12 cellular contexts compared by ENCODE assay signal in the genomic region with DNA sequence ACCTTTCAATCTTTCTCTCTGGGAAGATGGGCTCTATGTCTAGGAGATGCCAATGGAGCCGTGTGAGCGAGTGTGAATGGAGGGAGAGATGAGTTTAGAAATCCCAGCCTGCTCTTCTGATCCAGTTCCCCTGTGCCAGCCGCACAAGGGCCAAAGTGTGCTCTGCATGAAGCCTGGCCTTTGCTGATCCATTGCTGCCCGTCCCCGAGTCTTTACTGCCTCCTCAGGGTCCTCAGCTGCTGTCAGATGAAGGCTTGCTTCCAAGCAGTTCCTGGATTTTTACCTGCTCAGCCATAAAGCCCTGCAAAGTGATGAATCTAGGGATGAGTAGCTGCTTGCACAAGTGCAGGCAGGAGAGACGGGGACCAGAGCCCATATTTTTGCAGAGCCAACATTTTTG.
DNase-seq lines count a peak whose midpoint lies in the region; ATAC-seq and TF ChIP-seq lines count a peak whose summit lies in the region.
"Had no signal": no experiment of that assay in that cellular context is flagged by ENCODE, and none has a peak within 500 bp of the region (broad histone marks: within the 10 kb centered on the region; RNA-seq: fewer than 3 reads in every experiment).

No MANE protein-coding gene starts in this region.

- peaks cover 91 to 100% (median 98%) of the 10 kb centered on the region in 11 experiments for H4K20me1 ChIP-seq in BLaER1 treated with 17β-estradiol and CSF1 and Interleukin-3, amounts not matched to agents 10 nM and 100 nM

- H2AFZ ChIP-seq in parathyroid adenoma = no peak overlapping the region

- peaks cover 0 to 3% (median 0%) of the 10 kb centered on the region in 3 donors for H3K36me3 Mint-ChIP-seq in immature natural killer cell

- H3K27me3 ChIP-seq in BLaER1 treated with 17β-estradiol and CSF1 and Interleukin-3, amounts not matched to agents 10 nM and 100 nM = no peaks in the 10 kb centered on the region
- no peaks in the 10 kb centered on the region for H3K27me3 ChIP-seq in Peyer's patch
- H3K27me3 ChIP-seq in heart right ventricle = no peaks in the 10 kb centered on the region
- no peaks in the 10 kb centered on the region for H3K27me3 ChIP-seq in parathyroid adenoma (ENCODE audit: control insufficient read depth, insufficient read depth, low read length)

- H3K9me3 Mint-ChIP-seq in immature natural killer cell = no peaks in the 10 kb centered on the region

- peaks cover 0 to 3% (median 1%) of the 10 kb centered on the region in 3 donors for H3K27me3 Mint-ChIP-seq in immature natural killer cell (ENCODE audit: low read depth in 3 of 3)

- DNase-seq in Peyer's patch = no peak
- no peak for DNase-seq in heart right ventricle
- no peak for DNase-seq in stimulated activated CD4-positive, alpha-beta T cell treated with anti-CD3 and anti-CD28 coated beads, Interleukin-4, amount 100 ng/mL, for 4 hours
- DNase-seq in immature natural killer cell = no peak
- DNase-seq: AML-193, NCI-H1048, NCI-H526 treated with DMSO at 0.1 percent for 48 hours had no signal

- no peak overlapping the region for H3K27ac ChIP-seq in BLaER1 treated with 17β-estradiol and CSF1 and Interleukin-3, amounts not matched to agents 10 nM and 100 nM
- H3K27ac ChIP-seq in Peyer's patch = peak overlapping the region; percentile 43 to 78 (median 60)
- peak overlapping the region; percentile 11 to 91 (median 58) for H3K27ac ChIP-seq in heart right ventricle
- peak overlapping the region; percentile 59 for H3K27ac ChIP-seq in parathyroid adenoma
- H3K27ac ChIP-seq: SK-N-MC had no signal

- intact Hi-C loops in heart right ventricle (cut with DNase I) = loop anchor here in 2 of 10 donors (5.0 to 10.0 kb wide), 2 partner anchors 37 to 210 kb away; no protein-coding TSS in a partner anchor

- peak overlapping the region; percentile 12 to 99 (median 46); a peak in 20 of 22 replicates for H3K4me2 ChIP-seq in BLaER1 treated with 17β-estradiol and CSF1 and Interleukin-3, amounts not matched to agents 10 nM and 100 nM
- H3K4me2 ChIP-seq in parathyroid adenoma (ENCODE audit: low read length) = peak overlapping the region; percentile 33

- H3K4me3 Mint-ChIP-seq in immature natural killer cell = no peak overlapping the region

- no peak for TF ChIP-seq POLR2A in Peyer's patch (IDR thresholded peaks at IDR 0.05)

- no peak overlapping the region for H3K4me3 ChIP-seq in BLaER1 treated with 17β-estradiol and CSF1 and Interleukin-3, amounts not matched to agents 10 nM and 100 nM
- H3K4me3 ChIP-seq in Peyer's patch (no peak overlapping the region), heart right ventricle (no peak overlapping the region), parathyroid adenoma (ENCODE audit: low read depth, low read length) (no peak overlapping the region)
- H3K4me3 ChIP-seq: SK-N-MC had no signal

- 27 to 47% methylated on average over 6 of the region's 6 CpGs for WGBS in heart right ventricle, 2 donors

- peaks cover 34 to 89% (median 68%) of the 10 kb centered on the region in 11 experiments; a peak in 21 of 22 replicates for H3K36me3 ChIP-seq in BLaER1 treated with 17β-estradiol and CSF1 and Interleukin-3, amounts not matched to agents 10 nM and 100 nM
- H3K36me3 ChIP-seq in Peyer's patch (peaks cover 0 to under 1% (median 0%) of the 10 kb centered on the region in 3 donors), heart right ventricle (peaks cover 0 to 28% (median 8%) of the 10 kb centered on the region in 9 donors), parathyroid adenoma (ENCODE audit: control insufficient read depth, insufficient read depth, low read length) (no peaks in the 10 kb centered on the region)

- ATAC-seq in heart right ventricle (no peak), GM21825 (IDR thresholded peaks at IDR 0.05; ENCODE audit: unreplicated experiment) (no peak), HG02840 (IDR thresholded peaks at IDR 0.05; ENCODE audit: low FRiP score, unreplicated experiment) (no peak)

- no peaks in the 10 kb centered on the region for H3K9me3 ChIP-seq in BLaER1 treated with 17β-estradiol and CSF1 and Interleukin-3, amounts not matched to agents 10 nM and 100 nM (replicated peaks in 1 of 11)
- no peaks in the 10 kb centered on the region for H3K9me3 ChIP-seq in Peyer's patch
- H3K9me3 ChIP-seq in heart right ventricle = no peaks in the 10 kb centered on the region
- no peaks in the 10 kb centered on the region for H3K9me3 ChIP-seq in parathyroid adenoma (ENCODE audit: control insufficient read depth, low read length)

- no peak overlapping the region for H3K9ac ChIP-seq in BLaER1 treated with 17β-estradiol and CSF1 and Interleukin-3, amounts not matched to agents 10 nM and 100 nM
- no peak overlapping the region for H3K9ac ChIP-seq in parathyroid adenoma

- H3K79me2 ChIP-seq in parathyroid adenoma = peaks cover 2% of the 10 kb centered on the region

- peaks cover 10 to 13% of the 10 kb centered on the region in 2 donors for H3K4me1 Mint-ChIP-seq in immature natural killer cell

- H3K27ac Mint-ChIP-seq in immature natural killer cell = no peak overlapping the region

- TF ChIP-seq CTCF in Peyer's patch (IDR thresholded peaks at IDR 0.05) = no peak
- TF ChIP-seq CTCF in heart right ventricle (IDR thresholded peaks at IDR 0.05) = no peak
- no peak for TF ChIP-seq CTCF in parathyroid adenoma (IDR thresholded peaks at IDR 0.05)

- peaks cover 89 to 100% (median 95%) of the 10 kb centered on the region in 10 experiments for H3K4me1 ChIP-seq in BLaER1 treated with 17β-estradiol and CSF1 and Interleukin-3, amounts not matched to agents 10 nM and 100 nM
- H3K4me1 ChIP-seq in Peyer's patch (peaks cover 0 to 99% (median 10%) of the 10 kb centered on the region in 4 donors), heart right ventricle (peaks cover 69 to 100% (median 100%) of the 10 kb centered on the region in 9 donors), parathyroid adenoma (peaks cover 17% of the 10 kb centered on the region)

Comparison
In these comparisons a context has a peak if more than half of its experiments do, and no peak if none do; other contexts are left out.
1. H3K27ac ChIP-seq: peak in Peyer's patch (4 of 4), heart right ventricle (10 of 10) and parathyroid adenoma (single experiment); none in BLaER1 treated with 17β-estradiol and CSF1 and Interleukin-3, amounts not matched to agents 10 nM and 100 nM (0 of 11).